In genomic region chr5:72300590-72301339, GRCh38 we compare ENCODE assay signal across 1 cellular context.
TF ChIP-seq lines count a peak whose summit lies in the region.

No MANE protein-coding gene starts in this region.

TF ChIP-seq in GM23338, 12 proteins besides CTCF, POLR2A, EP300 and RAD21 (continued from another document):
- TF ChIP-seq, protein P1, sequence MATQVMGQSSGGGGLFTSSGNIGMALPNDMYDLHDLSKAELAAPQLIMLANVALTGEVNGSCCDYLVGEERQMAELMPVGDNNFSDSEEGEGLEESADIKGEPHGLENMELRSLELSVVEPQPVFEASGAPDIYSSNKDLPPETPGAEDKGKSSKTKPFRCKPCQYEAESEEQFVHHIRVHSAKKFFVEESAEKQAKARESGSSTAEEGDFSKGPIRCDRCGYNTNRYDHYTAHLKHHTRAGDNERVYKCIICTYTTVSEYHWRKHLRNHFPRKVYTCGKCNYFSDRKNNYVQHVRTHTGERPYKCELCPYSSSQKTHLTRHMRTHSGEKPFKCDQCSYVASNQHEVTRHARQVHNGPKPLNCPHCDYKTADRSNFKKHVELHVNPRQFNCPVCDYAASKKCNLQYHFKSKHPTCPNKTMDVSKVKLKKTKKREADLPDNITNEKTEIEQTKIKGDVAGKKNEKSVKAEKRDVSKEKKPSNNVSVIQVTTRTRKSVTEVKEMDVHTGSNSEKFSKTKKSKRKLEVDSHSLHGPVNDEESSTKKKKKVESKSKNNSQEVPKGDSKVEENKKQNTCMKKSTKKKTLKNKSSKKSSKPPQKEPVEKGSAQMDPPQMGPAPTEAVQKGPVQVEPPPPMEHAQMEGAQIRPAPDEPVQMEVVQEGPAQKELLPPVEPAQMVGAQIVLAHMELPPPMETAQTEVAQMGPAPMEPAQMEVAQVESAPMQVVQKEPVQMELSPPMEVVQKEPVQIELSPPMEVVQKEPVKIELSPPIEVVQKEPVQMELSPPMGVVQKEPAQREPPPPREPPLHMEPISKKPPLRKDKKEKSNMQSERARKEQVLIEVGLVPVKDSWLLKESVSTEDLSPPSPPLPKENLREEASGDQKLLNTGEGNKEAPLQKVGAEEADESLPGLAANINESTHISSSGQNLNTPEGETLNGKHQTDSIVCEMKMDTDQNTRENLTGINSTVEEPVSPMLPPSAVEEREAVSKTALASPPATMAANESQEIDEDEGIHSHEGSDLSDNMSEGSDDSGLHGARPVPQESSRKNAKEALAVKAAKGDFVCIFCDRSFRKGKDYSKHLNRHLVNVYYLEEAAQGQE (IDR thresholded peaks at IDR 0.05; ENCODE audit: unreplicated experiment): no peak
- TF ChIP-seq ZNF331 (CRISPR knock-in tag; IDR thresholded peaks at IDR 0.05; ENCODE audit: low read depth) (no peak), NANOG (IDR thresholded peaks at IDR 0.05; ENCODE audit: borderline replicate concordance) (no peak), ZNF114 (CRISPR knock-in tag; IDR thresholded peaks at IDR 0.05) (no peak), ZNF462 (CRISPR knock-in tag; IDR thresholded peaks at IDR 0.05) (no peak)
